ENCODE assay signal across 10 cellular contexts in the genomic region with DNA sequence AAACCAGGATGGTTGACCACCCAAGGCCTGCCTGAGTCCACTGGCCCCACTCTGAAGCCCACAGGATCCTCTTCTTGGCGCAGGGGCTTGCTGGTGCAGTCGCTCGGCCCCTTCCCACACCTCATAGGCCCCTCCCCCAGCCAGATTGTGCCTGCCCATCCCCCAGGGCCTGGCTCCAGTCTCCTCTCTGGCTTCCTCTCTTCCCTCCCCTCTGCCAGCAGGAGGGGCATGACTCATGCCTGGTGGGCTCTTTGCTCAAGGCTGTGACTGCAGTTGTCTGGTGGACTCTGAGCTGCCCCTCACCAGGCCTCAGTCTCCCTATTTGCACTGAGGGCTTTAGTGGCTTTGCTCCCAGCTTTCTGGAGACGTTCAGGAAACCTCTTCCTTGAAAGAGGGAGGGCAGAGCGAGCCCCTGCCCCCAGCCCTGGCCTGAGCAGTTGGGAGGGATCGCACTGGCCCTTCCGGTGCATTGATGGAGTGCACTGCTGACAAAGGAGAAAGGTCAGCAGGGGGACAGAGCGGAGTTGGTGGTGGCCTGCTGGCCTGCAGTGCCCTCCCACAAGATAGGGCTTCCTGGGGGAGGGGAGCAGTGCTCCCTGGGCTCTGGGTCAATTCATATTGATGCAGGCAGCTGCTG.
DNase-seq lines count a peak whose midpoint lies in the region; FAIRE-seq and TF ChIP-seq lines count a peak whose summit lies in the region.
"Had no signal": no experiment of that assay in that cellular context is flagged by ENCODE, and none has a peak within 500 bp of the region (broad histone marks: within the 10 kb centered on the region; RNA-seq: fewer than 3 reads in every experiment).

No MANE protein-coding gene starts in this region.

- H3K4me3 ChIP-seq in MG63 (no peak overlapping the region), choroid plexus epithelial cell (ENCODE audit: low read depth, low read length) (no peak overlapping the region)

- no peak overlapping the region for H3K4me3 Mint-ChIP-seq in activated naive CD4-positive, alpha-beta T cell treated with anti-CD3 and anti-CD28 coated beads for 36 hours
- H3K4me3 Mint-ChIP-seq: activated CD8-positive, alpha-beta T cell treated with anti-CD3 and anti-CD28 coated beads for 36 hours had no signal

- DNase-seq in AG09319 (ENCODE audit: extremely low read depth, low read depth) = no peak
- DNase-seq in MG63 = peak; percentile 56
- peak; percentile 61 for DNase-seq in choroid plexus epithelial cell (ENCODE audit: low read depth)
- peak; percentile 50 to 81 for DNase-seq in lung microvascular endothelial cell (ENCODE audit: low read depth in 2 of 2)
- no peak for DNase-seq in activated naive CD4-positive, alpha-beta T cell treated with anti-CD3 and anti-CD28 coated beads for 36 hours
- DNase-seq in NCI-H2171 treated with DMSO at 0.1 percent for 48 hours (lab: John Stamatoyannopoulos, UW) = no peak
- no peak for DNase-seq in activated CD8-positive, alpha-beta memory T cell treated with anti-CD3 and anti-CD28 coated beads for 24 hours
- DNase-seq in D721Med (ENCODE audit: insufficient read length, low spot score) = no peak
- DNase-seq: activated CD8-positive, alpha-beta T cell treated with anti-CD3 and anti-CD28 coated beads for 36 hours; NCI-H187 had no signal

- H3K27me3 Mint-ChIP-seq in activated naive CD4-positive, alpha-beta T cell treated with anti-CD3 and anti-CD28 coated beads for 36 hours (ENCODE audit: low read depth) = no peaks in the 10 kb centered on the region
- H3K27me3 Mint-ChIP-seq: activated CD8-positive, alpha-beta T cell treated with anti-CD3 and anti-CD28 coated beads for 36 hours had no signal

- intact Hi-C loops in activated naive CD4-positive, alpha-beta T cell treated with anti-CD3 and anti-CD28 coated beads for 36 hours (cut with micrococcal nuclease) = no loop called here

- no peaks in the 10 kb centered on the region for H3K9me3 ChIP-seq in MG63

- H3K36me3 Mint-ChIP-seq in activated naive CD4-positive, alpha-beta T cell treated with anti-CD3 and anti-CD28 coated beads for 36 hours (ENCODE audit: low read depth) = no peaks in the 10 kb centered on the region

- peaks cover 95% of the 10 kb centered on the region for H3K36me3 ChIP-seq in MG63

- H3K9me3 Mint-ChIP-seq in activated naive CD4-positive, alpha-beta T cell treated with anti-CD3 and anti-CD28 coated beads for 36 hours = no peaks in the 10 kb centered on the region
- H3K9me3 Mint-ChIP-seq: activated CD8-positive, alpha-beta T cell treated with anti-CD3 and anti-CD28 coated beads for 36 hours had no signal

- FAIRE-seq in D721Med (lab: Jason Lieb, UNC) = no peak

- CTCF ChIA-PET in activated naive CD4-positive, alpha-beta T cell treated with anti-CD3 and anti-CD28 coated beads for 36 hours (lab: Charles Lee) = interaction anchor here (0.6 kb wide), 1 partner anchor 1961 kb away, joined by 4 read pairs; no protein-coding TSS in a partner anchor

- no peaks in the 10 kb centered on the region for H3K4me1 Mint-ChIP-seq in activated naive CD4-positive, alpha-beta T cell treated with anti-CD3 and anti-CD28 coated beads for 36 hours (ENCODE audit: low read depth)

- TF ChIP-seq CTCF in AG09319 (IDR thresholded peaks at IDR 0.05; ENCODE audit: low read depth, low read length) (peak; percentile 15), choroid plexus epithelial cell (conservative IDR thresholded peaks at IDR 0.05; ENCODE audit: low read depth, low read length) (peak; percentile 28), D721Med (IDR thresholded peaks at IDR 0.05; ENCODE audit: insufficient read depth, missing control alignments) (no peak)

- H3K27ac Mint-ChIP-seq in activated naive CD4-positive, alpha-beta T cell treated with anti-CD3 and anti-CD28 coated beads for 36 hours = no peak overlapping the region
- H3K27ac Mint-ChIP-seq: activated CD8-positive, alpha-beta T cell treated with anti-CD3 and anti-CD28 coated beads for 36 hours had no signal

- no peaks in the 10 kb centered on the region for H3K27me3 ChIP-seq in MG63

Comparison
In these comparisons a context has a peak if more than half of its experiments do, and no peak if none do; other contexts are left out.
1. DNase-seq: peak in MG63 (single experiment), choroid plexus epithelial cell (single experiment) and lung microvascular endothelial cell (2 of 2); none in AG09319 (single experiment), activated naive CD4-positive, alpha-beta T cell treated with anti-CD3 and anti-CD28 coated beads for 36 hours (single experiment), NCI-H2171 treated with DMSO at 0.1 percent for 48 hours (single experiment), activated CD8-positive, alpha-beta memory T cell treated with anti-CD3 and anti-CD28 coated beads for 24 hours (single experiment) and D721Med (single experiment).